In the genomic region with DNA sequence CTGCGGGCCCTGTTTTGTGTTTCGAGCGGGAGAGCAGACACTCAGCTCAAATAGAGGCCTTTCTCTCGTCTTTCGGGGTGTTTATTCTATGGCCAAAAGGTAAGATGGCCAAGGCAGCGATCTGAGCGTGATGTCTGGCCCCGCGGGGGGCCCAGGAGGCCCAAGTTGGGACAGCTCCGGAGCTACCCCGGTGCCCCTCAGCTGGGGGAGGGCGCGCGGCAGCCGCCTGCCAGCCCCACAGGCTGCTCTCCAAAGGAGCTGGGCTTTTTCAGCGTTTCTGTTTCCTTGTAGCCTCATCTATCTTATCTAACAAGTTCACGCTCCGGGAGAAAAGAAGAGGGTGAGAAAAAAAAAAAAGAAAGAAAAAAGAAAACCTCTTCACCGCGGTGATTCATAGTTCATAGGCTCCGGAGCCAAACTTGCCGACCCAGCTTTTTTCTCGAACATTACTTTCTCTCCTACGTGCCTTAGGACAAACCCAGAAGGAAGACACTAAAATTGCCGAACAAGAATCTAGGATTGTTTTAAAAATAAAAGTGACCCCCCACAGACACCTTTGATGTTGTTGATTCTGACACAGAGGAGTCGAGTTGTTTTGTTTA, we compare ENCODE assay signal across 2 cellular contexts.
TF ChIP-seq lines count a peak whose summit lies in the region.

No MANE protein-coding gene starts in this region.

TF ChIP-seq in H1, 55 proteins besides CTCF, POLR2A, EP300 and RAD21:
- no peak for TF ChIP-seq JUND (IDR thresholded peaks at IDR 0.05; ENCODE audit: low read length)
- 0 out of 2 replicates have a peak, but pooled peaks have one; percentile 16 for TF ChIP-seq SP1 (IDR thresholded peaks at IDR 0.05; ENCODE audit: low read depth, low read length)
- TF ChIP-seq HDAC2 (IDR thresholded peaks at IDR 0.05; ENCODE audit: borderline replicate concordance in 1 of 2, low read depth in 2 of 2, low read length in 2 of 2), result peak in 1 of 2 experiments; percentile 20; a peak in 1 of 4 replicates
TF ChIP-seq in H1: peak in this region for 2.

TF ChIP-seq in neural cell, 6 proteins besides CTCF, POLR2A, EP300 and RAD21:
- TF ChIP-seq TAF1 (IDR thresholded peaks at IDR 0.05; ENCODE audit: low read depth) (no peak), POLR2AphosphoS5 (IDR thresholded peaks at IDR 0.05) (no peak), SMC3 (conservative IDR thresholded peaks at IDR 0.05; ENCODE audit: poor library complexity) (no peak), EZH2 (IDR thresholded peaks at IDR 0.05; ENCODE audit: borderline replicate concordance, insufficient read depth, low read length, poor library complexity, severe bottlenecking) (no peak), MXI1 (conservative IDR thresholded peaks at IDR 0.05; ENCODE audit: poor library complexity, severe bottlenecking) (no peak)
- TF ChIP-seq, protein P1, sequence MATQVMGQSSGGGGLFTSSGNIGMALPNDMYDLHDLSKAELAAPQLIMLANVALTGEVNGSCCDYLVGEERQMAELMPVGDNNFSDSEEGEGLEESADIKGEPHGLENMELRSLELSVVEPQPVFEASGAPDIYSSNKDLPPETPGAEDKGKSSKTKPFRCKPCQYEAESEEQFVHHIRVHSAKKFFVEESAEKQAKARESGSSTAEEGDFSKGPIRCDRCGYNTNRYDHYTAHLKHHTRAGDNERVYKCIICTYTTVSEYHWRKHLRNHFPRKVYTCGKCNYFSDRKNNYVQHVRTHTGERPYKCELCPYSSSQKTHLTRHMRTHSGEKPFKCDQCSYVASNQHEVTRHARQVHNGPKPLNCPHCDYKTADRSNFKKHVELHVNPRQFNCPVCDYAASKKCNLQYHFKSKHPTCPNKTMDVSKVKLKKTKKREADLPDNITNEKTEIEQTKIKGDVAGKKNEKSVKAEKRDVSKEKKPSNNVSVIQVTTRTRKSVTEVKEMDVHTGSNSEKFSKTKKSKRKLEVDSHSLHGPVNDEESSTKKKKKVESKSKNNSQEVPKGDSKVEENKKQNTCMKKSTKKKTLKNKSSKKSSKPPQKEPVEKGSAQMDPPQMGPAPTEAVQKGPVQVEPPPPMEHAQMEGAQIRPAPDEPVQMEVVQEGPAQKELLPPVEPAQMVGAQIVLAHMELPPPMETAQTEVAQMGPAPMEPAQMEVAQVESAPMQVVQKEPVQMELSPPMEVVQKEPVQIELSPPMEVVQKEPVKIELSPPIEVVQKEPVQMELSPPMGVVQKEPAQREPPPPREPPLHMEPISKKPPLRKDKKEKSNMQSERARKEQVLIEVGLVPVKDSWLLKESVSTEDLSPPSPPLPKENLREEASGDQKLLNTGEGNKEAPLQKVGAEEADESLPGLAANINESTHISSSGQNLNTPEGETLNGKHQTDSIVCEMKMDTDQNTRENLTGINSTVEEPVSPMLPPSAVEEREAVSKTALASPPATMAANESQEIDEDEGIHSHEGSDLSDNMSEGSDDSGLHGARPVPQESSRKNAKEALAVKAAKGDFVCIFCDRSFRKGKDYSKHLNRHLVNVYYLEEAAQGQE (IDR thresholded peaks at IDR 0.05; ENCODE audit: borderline replicate concordance), result no peak
